14 cellular contexts compared by ENCODE assay signal in the genomic region with DNA sequence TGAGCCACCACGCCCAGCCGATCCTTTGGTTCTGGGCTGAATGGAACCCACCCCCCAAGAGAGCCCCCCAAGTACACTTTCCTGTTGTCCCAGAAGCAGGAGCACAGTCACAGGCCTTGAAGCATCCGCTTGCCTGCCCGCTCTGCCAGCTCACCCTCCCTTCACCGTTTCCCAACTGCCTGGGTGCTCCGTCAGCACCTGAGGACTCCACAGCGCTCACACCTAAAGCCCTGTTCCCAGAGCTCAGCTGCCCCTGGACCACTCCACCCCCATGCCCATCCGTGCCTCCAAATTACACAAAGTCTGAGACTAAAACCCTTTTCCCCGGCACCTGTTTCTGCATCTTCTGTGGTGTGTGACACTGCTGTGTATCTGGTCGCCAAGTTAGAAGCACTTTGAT.
"Had no signal": no experiment of that assay in that cellular context is flagged by ENCODE, and none has a peak within 500 bp of the region (broad histone marks: within the 10 kb centered on the region; RNA-seq: fewer than 3 reads in every experiment).

No MANE protein-coding gene starts in this region.

- DNase-seq: activated CD4-positive, CD25-positive, alpha-beta regulatory T cell; activated naive CD4-positive, alpha-beta T cell treated with Interleukin-2 at 50 U/mL for 16 hours; cerebellar nuclear complex; dermis blood vessel endothelial cell; left colon; T-helper 2 cell; thyroid gland; uterus had no signal

- ATAC-seq: left colon; stimulated activated effector memory CD8-positive, alpha-beta T cell treated with anti-CD3 and anti-CD28 coated beads, Interleukin-12 subunit alpha, Interleukin-12 subunit beta, amount 100 ng/mL, for 72 hours had no signal

- H3K4me1 ChIP-seq: parathyroid adenoma, thyroid gland, uterus had no signal

- H3K9me3 Mint-ChIP-seq: activated T-helper 1 cell treated with anti-CD3 and anti-CD28 coated beads, Interleukin-12 subunit alpha, Interleukin-12 subunit beta, Interleukin-2, Interleukin-4 antibody, amounts not matched to agents 30 ng/mL and 10 ng/mL and 1 ng/mL, durations not matched to agents 14 hours and 24 hours and 36 hours; stimulated activated effector memory CD8-positive, alpha-beta T cell treated with anti-CD3 and anti-CD28 coated beads, Interleukin-12 subunit alpha, Interleukin-12 subunit beta, amount 100 ng/mL, for 72 hours had no signal

- H3K4me3 Mint-ChIP-seq: activated T-helper 1 cell treated with anti-CD3 and anti-CD28 coated beads, Interleukin-12 subunit alpha, Interleukin-12 subunit beta, Interleukin-2, Interleukin-4 antibody, amounts not matched to agents 30 ng/mL and 10 ng/mL and 1 ng/mL, durations not matched to agents 14 hours and 24 hours and 36 hours; brain; nephron; stimulated activated effector memory CD8-positive, alpha-beta T cell treated with anti-CD3 and anti-CD28 coated beads, Interleukin-12 subunit alpha, Interleukin-12 subunit beta, amount 100 ng/mL, for 72 hours had no signal

- H3K27ac ChIP-seq: parathyroid adenoma, thyroid gland, uterus had no signal

- H3K4me1 Mint-ChIP-seq: stimulated activated effector memory CD8-positive, alpha-beta T cell treated with anti-CD3 and anti-CD28 coated beads, Interleukin-12 subunit alpha, Interleukin-12 subunit beta, amount 100 ng/mL, for 72 hours had no signal

- H3K36me3 ChIP-seq: thyroid gland, uterus had no signal

- H3K4me3 ChIP-seq: lung, thyroid gland, uterus had no signal

- H3K27me3 ChIP-seq: thyroid gland, uterus had no signal

- H3K27ac Mint-ChIP-seq: activated T-helper 1 cell treated with anti-CD3 and anti-CD28 coated beads, Interleukin-12 subunit alpha, Interleukin-12 subunit beta, Interleukin-2, Interleukin-4 antibody, amounts not matched to agents 30 ng/mL and 10 ng/mL and 1 ng/mL, durations not matched to agents 14 hours and 24 hours and 36 hours; nephron; stimulated activated effector memory CD8-positive, alpha-beta T cell treated with anti-CD3 and anti-CD28 coated beads, Interleukin-12 subunit alpha, Interleukin-12 subunit beta, amount 100 ng/mL, for 72 hours had no signal

- H3K9me3 ChIP-seq: thyroid gland, uterus had no signal
